In the genomic region with DNA sequence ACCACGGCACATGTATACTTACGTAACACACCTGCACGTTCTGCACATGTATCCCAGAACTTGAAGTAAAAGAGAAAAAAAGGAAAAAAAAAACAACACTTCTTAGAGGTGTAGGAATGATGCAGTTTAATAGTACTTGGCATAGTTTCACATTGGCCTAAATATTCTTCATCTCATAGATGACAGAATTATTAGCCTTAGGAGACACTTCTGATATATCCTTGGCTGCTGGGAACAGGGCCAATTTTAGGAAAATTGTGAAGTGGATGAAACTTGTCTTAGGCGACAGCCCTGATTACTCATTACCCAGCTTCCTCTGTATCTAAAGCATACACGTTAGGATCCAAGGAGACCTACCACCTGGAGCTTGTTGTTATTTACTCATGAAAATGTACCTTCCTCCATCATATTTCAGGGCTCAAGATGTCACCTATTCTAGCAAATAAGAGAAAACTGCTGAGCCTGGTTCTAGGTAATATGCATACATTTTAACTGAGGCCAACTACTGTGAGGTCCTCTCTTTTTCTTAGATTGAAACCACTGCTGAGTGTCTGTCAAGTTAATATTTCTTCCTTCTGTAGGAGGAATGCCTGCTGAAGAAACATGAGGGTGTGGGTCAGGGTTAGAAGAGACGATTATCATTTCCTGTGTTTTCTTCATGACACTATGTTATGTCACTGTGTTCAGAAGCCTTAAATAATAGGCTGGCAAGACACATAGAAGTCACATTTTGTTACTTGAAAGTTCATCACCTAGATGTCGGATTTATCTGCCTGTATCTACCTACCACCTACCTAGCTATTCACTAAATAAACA, we compare ENCODE assay signal across 1 cellular context.
TF ChIP-seq lines count a peak whose summit lies in the region.

No MANE protein-coding gene starts in this region.

TF ChIP-seq in HEK293, 187 proteins besides CTCF, POLR2A, EP300 and RAD21 (continued from another document and continues in another):
- TF ChIP-seq ZNF266 (tag by site-specific recombination; IDR thresholded peaks at IDR 0.05; ENCODE audit: low read depth): no peak
- no peak for TF ChIP-seq ZNF549 (tag by site-specific recombination; IDR thresholded peaks at IDR 0.05)
- no peak for TF ChIP-seq PBX3 (CRISPR knock-in tag; IDR thresholded peaks at IDR 0.05)
- peak; percentile 28; the same call in 1 of the 2 replicates for TF ChIP-seq IKZF3 (tag by site-specific recombination; IDR thresholded peaks at IDR 0.05)
- TF ChIP-seq ZNF292 (tag by site-specific recombination; IDR thresholded peaks at IDR 0.05; ENCODE audit: borderline replicate concordance, low read depth): no peak
- TF ChIP-seq, protein P1, sequence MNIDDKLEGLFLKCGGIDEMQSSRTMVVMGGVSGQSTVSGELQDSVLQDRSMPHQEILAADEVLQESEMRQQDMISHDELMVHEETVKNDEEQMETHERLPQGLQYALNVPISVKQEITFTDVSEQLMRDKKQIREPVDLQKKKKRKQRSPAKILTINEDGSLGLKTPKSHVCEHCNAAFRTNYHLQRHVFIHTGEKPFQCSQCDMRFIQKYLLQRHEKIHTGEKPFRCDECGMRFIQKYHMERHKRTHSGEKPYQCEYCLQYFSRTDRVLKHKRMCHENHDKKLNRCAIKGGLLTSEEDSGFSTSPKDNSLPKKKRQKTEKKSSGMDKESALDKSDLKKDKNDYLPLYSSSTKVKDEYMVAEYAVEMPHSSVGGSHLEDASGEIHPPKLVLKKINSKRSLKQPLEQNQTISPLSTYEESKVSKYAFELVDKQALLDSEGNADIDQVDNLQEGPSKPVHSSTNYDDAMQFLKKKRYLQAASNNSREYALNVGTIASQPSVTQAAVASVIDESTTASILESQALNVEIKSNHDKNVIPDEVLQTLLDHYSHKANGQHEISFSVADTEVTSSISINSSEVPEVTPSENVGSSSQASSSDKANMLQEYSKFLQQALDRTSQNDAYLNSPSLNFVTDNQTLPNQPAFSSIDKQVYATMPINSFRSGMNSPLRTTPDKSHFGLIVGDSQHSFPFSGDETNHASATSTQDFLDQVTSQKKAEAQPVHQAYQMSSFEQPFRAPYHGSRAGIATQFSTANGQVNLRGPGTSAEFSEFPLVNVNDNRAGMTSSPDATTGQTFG (tag by site-specific recombination; IDR thresholded peaks at IDR 0.05; ENCODE audit: borderline replicate concordance): no peak
- TF ChIP-seq ZNF600 (tag by site-specific recombination; IDR thresholded peaks at IDR 0.05): peak; percentile 86
- TF ChIP-seq ZNF24 (tag by site-specific recombination; IDR thresholded peaks at IDR 0.05): no peak
- no peak for TF ChIP-seq ZNF350 (tag by site-specific recombination; IDR thresholded peaks at IDR 0.05)
- TF ChIP-seq ZNF184 (tag by site-specific recombination; IDR thresholded peaks at IDR 0.05): no peak
- TF ChIP-seq REST (tag by site-specific recombination; IDR thresholded peaks at IDR 0.05): no peak
- TF ChIP-seq ZNF274 (IDR thresholded peaks at IDR 0.05; ENCODE audit: low read length): no peak
- TF ChIP-seq ZNF274 (tag by site-specific recombination; IDR thresholded peaks at IDR 0.05; ENCODE audit: borderline replicate concordance): no peak
- TF ChIP-seq, protein P2, sequence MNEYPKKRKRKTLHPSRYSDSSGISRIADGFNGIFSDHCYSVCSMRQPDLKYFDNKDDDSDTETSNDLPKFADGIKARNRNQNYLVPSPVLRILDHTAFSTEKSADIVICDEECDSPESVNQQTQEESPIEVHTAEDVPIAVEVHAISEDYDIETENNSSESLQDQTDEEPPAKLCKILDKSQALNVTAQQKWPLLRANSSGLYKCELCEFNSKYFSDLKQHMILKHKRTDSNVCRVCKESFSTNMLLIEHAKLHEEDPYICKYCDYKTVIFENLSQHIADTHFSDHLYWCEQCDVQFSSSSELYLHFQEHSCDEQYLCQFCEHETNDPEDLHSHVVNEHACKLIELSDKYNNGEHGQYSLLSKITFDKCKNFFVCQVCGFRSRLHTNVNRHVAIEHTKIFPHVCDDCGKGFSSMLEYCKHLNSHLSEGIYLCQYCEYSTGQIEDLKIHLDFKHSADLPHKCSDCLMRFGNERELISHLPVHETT (tag by site-specific recombination; IDR thresholded peaks at IDR 0.05): no peak
- TF ChIP-seq PATZ1 (tag by site-specific recombination; IDR thresholded peaks at IDR 0.05): no peak
- no peak for TF ChIP-seq GFI1B (tag by site-specific recombination; IDR thresholded peaks at IDR 0.05)
- peak; percentile 74 for TF ChIP-seq INSM2 (tag by site-specific recombination; IDR thresholded peaks at IDR 0.05)
- no peak for TF ChIP-seq ZNF629 (tag by site-specific recombination; IDR thresholded peaks at IDR 0.05)
- TF ChIP-seq ZFHX2 (tag by site-specific recombination; conservative IDR thresholded peaks at IDR 0.05): no peak
- no peak for TF ChIP-seq ZNF324 (tag by site-specific recombination; IDR thresholded peaks at IDR 0.05)
- TF ChIP-seq ZNF660 (tag by site-specific recombination; IDR thresholded peaks at IDR 0.05): no peak
- TF ChIP-seq, protein P3, sequence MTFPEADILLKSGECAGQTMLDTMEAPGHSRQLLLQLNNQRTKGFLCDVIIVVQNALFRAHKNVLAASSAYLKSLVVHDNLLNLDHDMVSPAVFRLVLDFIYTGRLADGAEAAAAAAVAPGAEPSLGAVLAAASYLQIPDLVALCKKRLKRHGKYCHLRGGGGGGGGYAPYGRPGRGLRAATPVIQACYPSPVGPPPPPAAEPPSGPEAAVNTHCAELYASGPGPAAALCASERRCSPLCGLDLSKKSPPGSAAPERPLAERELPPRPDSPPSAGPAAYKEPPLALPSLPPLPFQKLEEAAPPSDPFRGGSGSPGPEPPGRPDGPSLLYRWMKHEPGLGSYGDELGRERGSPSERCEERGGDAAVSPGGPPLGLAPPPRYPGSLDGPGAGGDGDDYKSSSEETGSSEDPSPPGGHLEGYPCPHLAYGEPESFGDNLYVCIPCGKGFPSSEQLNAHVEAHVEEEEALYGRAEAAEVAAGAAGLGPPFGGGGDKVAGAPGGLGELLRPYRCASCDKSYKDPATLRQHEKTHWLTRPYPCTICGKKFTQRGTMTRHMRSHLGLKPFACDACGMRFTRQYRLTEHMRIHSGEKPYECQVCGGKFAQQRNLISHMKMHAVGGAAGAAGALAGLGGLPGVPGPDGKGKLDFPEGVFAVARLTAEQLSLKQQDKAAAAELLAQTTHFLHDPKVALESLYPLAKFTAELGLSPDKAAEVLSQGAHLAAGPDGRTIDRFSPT (tag by site-specific recombination; IDR thresholded peaks at IDR 0.05): no peak
- TF ChIP-seq ZNF785 (tag by site-specific recombination; IDR thresholded peaks at IDR 0.05): no peak
- TF ChIP-seq TCF7L2 (IDR thresholded peaks at IDR 0.05; ENCODE audit: borderline replicate concordance, low read depth, low read length): no peak
- TF ChIP-seq ZNF354C (tag by site-specific recombination; IDR thresholded peaks at IDR 0.05; ENCODE audit: borderline replicate concordance, low read depth): no peak
- no peak for TF ChIP-seq ZNF18 (tag by site-specific recombination; IDR thresholded peaks at IDR 0.05)
- TF ChIP-seq TSHZ1 (tag by site-specific recombination; IDR thresholded peaks at IDR 0.05; ENCODE audit: borderline replicate concordance): no peak
- TF ChIP-seq, protein P4, sequence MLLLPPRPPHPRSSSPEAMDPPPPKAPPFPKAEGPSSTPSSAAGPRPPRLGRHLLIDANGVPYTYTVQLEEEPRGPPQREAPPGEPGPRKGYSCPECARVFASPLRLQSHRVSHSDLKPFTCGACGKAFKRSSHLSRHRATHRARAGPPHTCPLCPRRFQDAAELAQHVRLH (tag by site-specific recombination; IDR thresholded peaks at IDR 0.05): no peak
- no peak for TF ChIP-seq ZNF548 (tag by site-specific recombination; IDR thresholded peaks at IDR 0.05)
- TF ChIP-seq ZNF223 (tag by site-specific recombination; IDR thresholded peaks at IDR 0.05): no peak
- TF ChIP-seq ZNF585B (tag by site-specific recombination; IDR thresholded peaks at IDR 0.05): no peak
- no peak for TF ChIP-seq ZNF416 (tag by site-specific recombination; IDR thresholded peaks at IDR 0.05)
